Comparison of ENCODE assay signal across 9 cellular contexts in the genomic region with DNA sequence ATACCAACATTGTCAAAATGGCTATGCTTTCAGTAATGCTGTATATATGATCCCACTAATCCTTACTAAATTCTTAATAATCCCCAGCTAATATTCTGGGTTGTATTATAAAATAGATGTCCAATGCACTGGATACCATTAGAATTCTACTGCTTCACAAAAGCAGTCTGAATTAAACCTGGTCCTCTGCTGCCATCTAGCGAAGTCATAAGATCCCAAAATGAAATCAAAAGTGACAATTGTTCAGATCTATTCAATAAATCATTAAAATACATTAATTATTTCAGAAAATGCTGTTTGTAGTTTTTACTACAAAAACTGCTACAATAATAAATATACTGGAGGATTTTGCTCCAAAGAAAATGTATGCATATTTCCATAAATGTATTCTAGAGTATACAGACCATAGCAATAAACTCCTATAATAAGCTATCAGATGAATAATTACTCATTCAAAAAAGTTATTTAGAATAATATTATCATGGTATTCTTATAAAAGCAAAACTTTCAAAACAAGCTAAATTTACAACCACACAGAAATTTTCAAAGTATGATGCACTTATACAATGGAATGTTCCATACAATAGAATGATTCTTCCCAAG.
DNase-seq lines count a peak whose midpoint lies in the region; ATAC-seq, FAIRE-seq and TF ChIP-seq lines count a peak whose summit lies in the region.
"Had no signal": no experiment of that assay in that cellular context is flagged by ENCODE, and none has a peak within 500 bp of the region (broad histone marks: within the 10 kb centered on the region; RNA-seq: fewer than 3 reads in every experiment).

No MANE protein-coding gene starts in this region.

- H3F3A ChIP-seq in neural progenitor cell (ENCODE audit: low read depth) = peaks cover 9% of the 10 kb centered on the region

- peak; percentile 49 for TF ChIP-seq CTCF in AG09319 (IDR thresholded peaks at IDR 0.05; ENCODE audit: low read depth, low read length)
- peak; percentile 33 to 67 (median 56) for TF ChIP-seq CTCF in esophagus squamous epithelium (IDR thresholded peaks at IDR 0.05)
- peak; percentile 84 for TF ChIP-seq CTCF in neural progenitor cell (IDR thresholded peaks at IDR 0.05)

- H3K4me3 ChIP-seq in esophagus squamous epithelium (no peak overlapping the region), neural progenitor cell (no peak overlapping the region)

- WGBS in esophagus squamous epithelium, 2 donors = 0% methylated on average over 1 of the region's 1 CpG

- no peak overlapping the region for H3K9ac ChIP-seq in neural progenitor cell

- H2AFZ ChIP-seq in neural progenitor cell (replicated peaks) = no peak overlapping the region

- H3K4me3 Mint-ChIP-seq in neural progenitor cell = no peak overlapping the region
- H3K4me3 Mint-ChIP-seq: IgD-negative memory B cell had no signal

- no peaks in the 10 kb centered on the region for H4K20me1 ChIP-seq in neural progenitor cell (ENCODE audit: low read depth)

- H3K36me3 ChIP-seq in esophagus squamous epithelium = no peaks in the 10 kb centered on the region
- no peaks in the 10 kb centered on the region for H3K36me3 ChIP-seq in neural progenitor cell

- H3K27ac ChIP-seq in esophagus squamous epithelium (no peak overlapping the region), neural progenitor cell (no peak overlapping the region)

- H3K4me1 Mint-ChIP-seq in neural progenitor cell = no peaks in the 10 kb centered on the region

- H3K9me3 ChIP-seq in esophagus squamous epithelium = no peaks in the 10 kb centered on the region
- H3K9me3 ChIP-seq in neural progenitor cell (ENCODE audit: low read depth) = no peaks in the 10 kb centered on the region

- H3K27me3 ChIP-seq in esophagus squamous epithelium = no peaks in the 10 kb centered on the region
- no peaks in the 10 kb centered on the region for H3K27me3 ChIP-seq in neural progenitor cell

- ATAC-seq in HG02970 (IDR thresholded peaks at IDR 0.05; ENCODE audit: low FRiP score, unreplicated experiment) = no peak

- intact Hi-C loops in esophagus squamous epithelium (cut with DNase I) = no loop called here
- intact Hi-C loops in posterior vena cava (cut with DNase I) = loop anchor here (5.0 to 10.0 kb wide), 2 partner anchors 939 to 1476 kb away; no protein-coding TSS in a partner anchor

- FAIRE-seq in TTC549 (lab: Jason Lieb, UNC) = peak; percentile 95

- H3K27me3 Mint-ChIP-seq in neural progenitor cell (ENCODE audit: insufficient read depth, low read depth) = no peaks in the 10 kb centered on the region
- H3K27me3 Mint-ChIP-seq: IgD-negative memory B cell had no signal

- H3K27ac Mint-ChIP-seq in neural progenitor cell = no peak overlapping the region
- H3K27ac Mint-ChIP-seq: IgD-negative memory B cell had no signal

- peaks cover 0 to 5% (median 0%) of the 10 kb centered on the region in 3 donors for H3K4me1 ChIP-seq in esophagus squamous epithelium
- H3K4me1 ChIP-seq in neural progenitor cell = no peaks in the 10 kb centered on the region

- no peaks in the 10 kb centered on the region for H3K9me3 Mint-ChIP-seq in neural progenitor cell
- H3K9me3 Mint-ChIP-seq: IgD-negative memory B cell had no signal

- H3K36me3 Mint-ChIP-seq in neural progenitor cell = no peaks in the 10 kb centered on the region

- H3K4me2 ChIP-seq in neural progenitor cell = no peak overlapping the region

- H3K79me2 ChIP-seq in neural progenitor cell (ENCODE audit: low read depth) = no peaks in the 10 kb centered on the region

- DNase-seq in AG09319 (ENCODE audit: extremely low read depth, low read depth) (no peak), GM04504 (ENCODE audit: low read depth) (peak; percentile 33), NCI-H1417 (lab: John Stamatoyannopoulos, UW) (peak; percentile 36 to 80 (median 67)), esophagus squamous epithelium (lab: John Stamatoyannopoulos, UW) (no peak), neural progenitor cell (ENCODE audit: low spot score) (peak; percentile 71), posterior vena cava (ENCODE audit: low spot score) (no peak)

- no peak for TF ChIP-seq POLR2A in esophagus squamous epithelium (IDR thresholded peaks at IDR 0.05)

Comparison
In these comparisons a context has a peak if more than half of its experiments do, and no peak if none do; other contexts are left out.
1. DNase-seq: peak in GM04504 (single experiment), NCI-H1417 (3 of 3) and neural progenitor cell (single experiment); none in AG09319 (single experiment), esophagus squamous epithelium (single experiment) and posterior vena cava (single experiment).
2. Peak in every context shown above with its lines, with median percentiles within 50 percentile points of each other: CTCF ChIP-seq.